Comparison of ENCODE assay signal across 12 cellular contexts in the genomic region with DNA sequence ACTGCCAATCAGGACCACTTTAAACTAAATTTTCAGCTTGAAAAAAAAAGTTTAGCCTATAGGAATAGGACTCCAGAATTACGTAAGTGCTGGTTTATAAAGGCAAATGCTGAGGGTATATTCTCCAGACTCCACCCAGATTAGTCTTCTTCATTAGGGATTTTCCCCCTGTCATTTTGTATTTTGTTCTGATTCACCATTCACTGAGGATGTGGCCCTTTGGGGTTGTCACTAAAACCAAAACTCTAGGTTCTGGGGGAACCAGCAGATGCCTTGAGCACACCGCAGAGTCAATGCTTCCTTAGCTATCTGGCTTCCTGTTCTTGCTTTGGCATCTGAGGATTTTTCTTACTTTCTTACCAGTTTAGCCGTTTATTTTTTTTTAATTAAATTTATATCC. TPM values are rescaled to one million over a fixed set of nuclear protein-coding genes. Genes with fewer than 3 reads are reported as not detected.
A peak's percentile ranks its signal among the peaks of the same experiment; 100 is the strongest.
DNase-seq lines count a peak whose midpoint lies in the region; ATAC-seq, FAIRE-seq and TF ChIP-seq lines count a peak whose summit lies in the region.
"Had no signal": no experiment of that assay in that cellular context is flagged by ENCODE, and none has a peak within 500 bp of the region (broad histone marks: within the 10 kb centered on the region; RNA-seq: fewer than 3 reads in every experiment).

No MANE protein-coding gene starts in this region.

- H3K9me3 ChIP-seq in neural cell (ENCODE audit: low read length) (no peaks in the 10 kb centered on the region), small intestine (ENCODE audit: control insufficient read depth, low read depth) (no peaks in the 10 kb centered on the region)

- no peak for ATAC-seq in activated CD8-positive, alpha-beta memory T cell treated with anti-CD3 and anti-CD28 coated beads, Interleukin-2, amount 10 ng/mL, durations not matched to agents 7 days and 5 days
- peak; percentile 69 for ATAC-seq in GM21423 (IDR thresholded peaks at IDR 0.05; ENCODE audit: unreplicated experiment)
- ATAC-seq in HG03064 (IDR thresholded peaks at IDR 0.05; ENCODE audit: low read depth, unreplicated experiment): peak; percentile 95
- ATAC-seq: GM23338 had no signal

- H3K4me3 ChIP-seq in neural cell (ENCODE audit: low read length) (no peak overlapping the region), small intestine (ENCODE audit: low read depth in 1 of 2, low read length in 2 of 2) (no peak overlapping the region)
- H3K4me3 ChIP-seq: GM23338, skin epidermis had no signal

- H3K79me2 ChIP-seq in neural cell (replicated peaks; ENCODE audit: insufficient read depth, low read length): no peaks in the 10 kb centered on the region

- H3F3A ChIP-seq in neural cell (ENCODE audit: insufficient read depth, low read length, poor library complexity, severe bottlenecking): peaks cover 7% of the 10 kb centered on the region

- no peak for FAIRE-seq in small intestine (lab: Jason Lieb, UNC)

- H3K4me1 Mint-ChIP-seq in activated CD8-positive, alpha-beta memory T cell treated with anti-CD3 and anti-CD28 coated beads, Interleukin-2, amount 10 ng/mL, durations not matched to agents 7 days and 5 days: peaks cover 3% of the 10 kb centered on the region
- H3K4me1 Mint-ChIP-seq: GM23338 had no signal

- no peak for TF ChIP-seq CTCF in neural cell (IDR thresholded peaks at IDR 0.05; ENCODE audit: poor library complexity, severe bottlenecking)

- no peaks in the 10 kb centered on the region for H3K9me2 ChIP-seq in neural cell (ENCODE audit: insufficient read depth, low read length)

- no peak overlapping the region for H2AFZ ChIP-seq in neural cell (ENCODE audit: low read depth, low read length)
- H2AFZ ChIP-seq: GM23338 had no signal

- no peak overlapping the region for H3K9ac ChIP-seq in neural cell (ENCODE audit: low read length)

- H3K36me3 ChIP-seq in neural cell (ENCODE audit: insufficient read depth, low read length): no peaks in the 10 kb centered on the region
- H3K36me3 ChIP-seq in small intestine (ENCODE audit: control insufficient read depth in 2 of 2, insufficient read depth in 2 of 2, low read length in 2 of 2): no peaks in the 10 kb centered on the region

- peak overlapping the region; percentile 97 for H3K27ac ChIP-seq in neural cell (ENCODE audit: low read length)
- H3K27ac ChIP-seq in small intestine (ENCODE audit: low read depth in 1 of 2, low read length in 1 of 2): no peak overlapping the region
- H3K27ac ChIP-seq: skin epidermis, VCaP had no signal

- WGBS in small intestine, 3 donors: 64 to 83% (median 71%) methylated on average over 3 of the region's 3 CpGs

- DNase-seq in activated CD8-positive, alpha-beta memory T cell treated with anti-CD3 and anti-CD28 coated beads, Interleukin-2, amount 10 ng/mL, durations not matched to agents 7 days and 5 days: peak; percentile 52
- DNase-seq in activated CD8-positive, alpha-beta memory T cell treated with anti-CD3 and anti-CD28 coated beads for 24 hours: no peak
- no peak for DNase-seq in small intestine
- no peak for DNase-seq in HK-2 (ENCODE audit: unreplicated experiment)
- DNase-seq in NCI-H446 treated with DMSO at 0.1 percent for 48 hours (lab: John Stamatoyannopoulos, UW): no peak
- DNase-seq: effector CD8-positive, alpha-beta T cell had no signal

- no peak overlapping the region for H3K4me3 Mint-ChIP-seq in activated CD8-positive, alpha-beta memory T cell treated with anti-CD3 and anti-CD28 coated beads, Interleukin-2, amount 10 ng/mL, durations not matched to agents 7 days and 5 days
- H3K4me3 Mint-ChIP-seq: GM23338 had no signal

- H3K27me3 Mint-ChIP-seq in activated CD8-positive, alpha-beta memory T cell treated with anti-CD3 and anti-CD28 coated beads, Interleukin-2, amount 10 ng/mL, durations not matched to agents 7 days and 5 days: peaks cover 62% of the 10 kb centered on the region

- no peak overlapping the region for H3K4me2 ChIP-seq in neural cell (ENCODE audit: low read length)
- H3K4me2 ChIP-seq: GM23338 had no signal

- TF ChIP-seq RAD21 in neural cell (conservative IDR thresholded peaks at IDR 0.05): no peak

- H3K27ac Mint-ChIP-seq in activated CD8-positive, alpha-beta memory T cell treated with anti-CD3 and anti-CD28 coated beads, Interleukin-2, amount 10 ng/mL, durations not matched to agents 7 days and 5 days: peak overlapping the region; percentile 21
- H3K27ac Mint-ChIP-seq: GM23338 had no signal

- H3K27me3 ChIP-seq in neural cell (ENCODE audit: insufficient read depth, low read depth, low read length) (no peaks in the 10 kb centered on the region), small intestine (ENCODE audit: control insufficient read depth in 2 of 2, insufficient read depth in 2 of 2, low read length in 2 of 2) (no peaks in the 10 kb centered on the region)

- H3K4me1 ChIP-seq in small intestine (ENCODE audit: control insufficient read depth in 2 of 2, insufficient read depth in 1 of 2, low read depth in 1 of 2, low read length in 1 of 2): no peaks in the 10 kb centered on the region

- CTCF ChIA-PET in activated CD8-positive, alpha-beta memory T cell treated with anti-CD3 and anti-CD28 coated beads, Interleukin-2, amount 10 ng/mL, durations not matched to agents 7 days and 5 days (lab: Charles Lee): no interaction called here

- H4K20me1 ChIP-seq in neural cell (ENCODE audit: insufficient read depth): no peaks in the 10 kb centered on the region

- H3K36me3 Mint-ChIP-seq in activated CD8-positive, alpha-beta memory T cell treated with anti-CD3 and anti-CD28 coated beads, Interleukin-2, amount 10 ng/mL, durations not matched to agents 7 days and 5 days: no peaks in the 10 kb centered on the region

- no peak for TF ChIP-seq EP300 in neural cell (conservative IDR thresholded peaks at IDR 0.05; ENCODE audit: poor library complexity, severe bottlenecking)

- no peaks in the 10 kb centered on the region for H3K9me3 Mint-ChIP-seq in activated CD8-positive, alpha-beta memory T cell treated with anti-CD3 and anti-CD28 coated beads, Interleukin-2, amount 10 ng/mL, durations not matched to agents 7 days and 5 days (ENCODE audit: low read depth)
- H3K9me3 Mint-ChIP-seq: GM23338 had no signal

TF ChIP-seq in neural cell, 6 proteins besides CTCF, POLR2A, EP300 and RAD21:
- TF ChIP-seq TAF1 (IDR thresholded peaks at IDR 0.05; ENCODE audit: low read depth): no peak
- TF ChIP-seq POLR2AphosphoS5 (IDR thresholded peaks at IDR 0.05): no peak
- TF ChIP-seq SMC3 (conservative IDR thresholded peaks at IDR 0.05; ENCODE audit: poor library complexity): no peak
- TF ChIP-seq, protein P1, sequence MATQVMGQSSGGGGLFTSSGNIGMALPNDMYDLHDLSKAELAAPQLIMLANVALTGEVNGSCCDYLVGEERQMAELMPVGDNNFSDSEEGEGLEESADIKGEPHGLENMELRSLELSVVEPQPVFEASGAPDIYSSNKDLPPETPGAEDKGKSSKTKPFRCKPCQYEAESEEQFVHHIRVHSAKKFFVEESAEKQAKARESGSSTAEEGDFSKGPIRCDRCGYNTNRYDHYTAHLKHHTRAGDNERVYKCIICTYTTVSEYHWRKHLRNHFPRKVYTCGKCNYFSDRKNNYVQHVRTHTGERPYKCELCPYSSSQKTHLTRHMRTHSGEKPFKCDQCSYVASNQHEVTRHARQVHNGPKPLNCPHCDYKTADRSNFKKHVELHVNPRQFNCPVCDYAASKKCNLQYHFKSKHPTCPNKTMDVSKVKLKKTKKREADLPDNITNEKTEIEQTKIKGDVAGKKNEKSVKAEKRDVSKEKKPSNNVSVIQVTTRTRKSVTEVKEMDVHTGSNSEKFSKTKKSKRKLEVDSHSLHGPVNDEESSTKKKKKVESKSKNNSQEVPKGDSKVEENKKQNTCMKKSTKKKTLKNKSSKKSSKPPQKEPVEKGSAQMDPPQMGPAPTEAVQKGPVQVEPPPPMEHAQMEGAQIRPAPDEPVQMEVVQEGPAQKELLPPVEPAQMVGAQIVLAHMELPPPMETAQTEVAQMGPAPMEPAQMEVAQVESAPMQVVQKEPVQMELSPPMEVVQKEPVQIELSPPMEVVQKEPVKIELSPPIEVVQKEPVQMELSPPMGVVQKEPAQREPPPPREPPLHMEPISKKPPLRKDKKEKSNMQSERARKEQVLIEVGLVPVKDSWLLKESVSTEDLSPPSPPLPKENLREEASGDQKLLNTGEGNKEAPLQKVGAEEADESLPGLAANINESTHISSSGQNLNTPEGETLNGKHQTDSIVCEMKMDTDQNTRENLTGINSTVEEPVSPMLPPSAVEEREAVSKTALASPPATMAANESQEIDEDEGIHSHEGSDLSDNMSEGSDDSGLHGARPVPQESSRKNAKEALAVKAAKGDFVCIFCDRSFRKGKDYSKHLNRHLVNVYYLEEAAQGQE (IDR thresholded peaks at IDR 0.05; ENCODE audit: borderline replicate concordance): no peak
- no peak for TF ChIP-seq EZH2 (IDR thresholded peaks at IDR 0.05; ENCODE audit: borderline replicate concordance, insufficient read depth, low read length, poor library complexity, severe bottlenecking)
- no peak for TF ChIP-seq MXI1 (conservative IDR thresholded peaks at IDR 0.05; ENCODE audit: poor library complexity, severe bottlenecking)

RNA-seq across cellular contexts. Expression of gene SCYGR4, which starts 10.5 kb away (rescaled TPM):
- total RNA-seq in activated CD8-positive, alpha-beta memory T cell treated with anti-CD3 and anti-CD28 coated beads, Interleukin-2, amount 10 ng/mL, durations not matched to agents 7 days and 5 days: not detected
- polyA plus RNA-seq in neural cell: not detected in 2 replicates
- not detected in 2 replicates for polyA minus RNA-seq in neural cell
- not detected for polyA plus RNA-seq in small intestine
- total RNA-seq: GM23338 had no signal
- polyA plus RNA-seq: GM23338 had no signal

RNA-seq across cellular contexts. Expression of gene SCYGR3, which starts 13.1 kb away (rescaled TPM):
- not detected for total RNA-seq in activated CD8-positive, alpha-beta memory T cell treated with anti-CD3 and anti-CD28 coated beads, Interleukin-2, amount 10 ng/mL, durations not matched to agents 7 days and 5 days
- polyA plus RNA-seq in neural cell: not detected in 2 replicates
- polyA minus RNA-seq in neural cell: not detected in 2 replicates
- not detected for polyA plus RNA-seq in small intestine
- total RNA-seq: GM23338 had no signal
- polyA plus RNA-seq: GM23338 had no signal

RNA-seq across cellular contexts. Expression of gene SCYGR2, which starts 29.1 kb away (rescaled TPM):
- not detected for total RNA-seq in activated CD8-positive, alpha-beta memory T cell treated with anti-CD3 and anti-CD28 coated beads, Interleukin-2, amount 10 ng/mL, durations not matched to agents 7 days and 5 days
- not detected in 2 replicates for polyA plus RNA-seq in neural cell
- not detected in 2 replicates for polyA minus RNA-seq in neural cell
- not detected for polyA plus RNA-seq in small intestine
- total RNA-seq: GM23338 had no signal
- polyA plus RNA-seq: GM23338 had no signal

RNA-seq across cellular contexts. Expression of gene SCYGR5, which starts 38.8 kb away (rescaled TPM):
- total RNA-seq in activated CD8-positive, alpha-beta memory T cell treated with anti-CD3 and anti-CD28 coated beads, Interleukin-2, amount 10 ng/mL, durations not matched to agents 7 days and 5 days: not detected
- polyA plus RNA-seq in neural cell (not detected in 2 replicates), small intestine (not detected)
- polyA minus RNA-seq in neural cell: not detected in 2 replicates
- total RNA-seq: GM23338 had no signal
- polyA plus RNA-seq: GM23338 had no signal
